ENCODE assay signal across 9 cellular contexts in genomic region chr1:201877877-201878339, GRCh38. TPM values are rescaled to one million over a fixed set of nuclear protein-coding genes. Genes with fewer than 3 reads are reported as not detected.
DNase-seq lines count a peak whose midpoint lies in the region; ATAC-seq and TF ChIP-seq lines count a peak whose summit lies in the region.
"Had no signal": no experiment of that assay in that cellular context is flagged by ENCODE, and none has a peak within 500 bp of the region (broad histone marks: within the 10 kb centered on the region; RNA-seq: fewer than 3 reads in every experiment).

No MANE protein-coding gene starts in this region.

- H3K36me3 ChIP-seq in DND-41 (ENCODE audit: insufficient read depth, low read length) (peaks cover 42% of the 10 kb centered on the region), neural progenitor cell (no peaks in the 10 kb centered on the region)

- H3K9me3 Mint-ChIP-seq in HFFc6 (no peaks in the 10 kb centered on the region), neural progenitor cell (no peaks in the 10 kb centered on the region)
- H3K9me3 Mint-ChIP-seq: T-helper 1 cell treated with Interleukin-12 subunit alpha and Interleukin-12 subunit beta and Interleukin-4 antibody, amounts not matched to agents 30 μg/mL and 1 μg/mL, for 36 hours had no signal

- H4K20me1 ChIP-seq in DND-41 (ENCODE audit: insufficient read depth, low read length) (no peaks in the 10 kb centered on the region), neural progenitor cell (ENCODE audit: low read depth) (peaks cover 4% of the 10 kb centered on the region)

- TF ChIP-seq CTCF in DND-41 (IDR thresholded peaks at IDR 0.05; ENCODE audit: borderline replicate concordance, extremely low read depth, low read length, poor library complexity, severe bottlenecking) = peak; percentile 65
- peak; percentile 84 for TF ChIP-seq CTCF in HFFc6 (IDR thresholded peaks at IDR 0.05)
- TF ChIP-seq CTCF in neural progenitor cell (IDR thresholded peaks at IDR 0.05) = peak; percentile 75

- no peak overlapping the region for H3K27ac Mint-ChIP-seq in HFFc6
- H3K27ac Mint-ChIP-seq in neural progenitor cell = no peak overlapping the region
- H3K27ac Mint-ChIP-seq in T-helper 17 cell = no peak overlapping the region
- H3K27ac Mint-ChIP-seq: T-helper 1 cell treated with Interleukin-12 subunit alpha and Interleukin-12 subunit beta and Interleukin-4 antibody, amounts not matched to agents 30 μg/mL and 1 μg/mL, for 36 hours had no signal

- peaks cover 27% of the 10 kb centered on the region for H3K4me1 Mint-ChIP-seq in HFFc6 (ENCODE audit: low read depth)
- no peaks in the 10 kb centered on the region for H3K4me1 Mint-ChIP-seq in neural progenitor cell
- H3K4me1 Mint-ChIP-seq in T-helper 17 cell = peaks cover 3% of the 10 kb centered on the region

- peak; percentile 35 for DNase-seq in DND-41
- DNase-seq in HFFc6 = peak; percentile 55
- peak; percentile 34 for DNase-seq in SKM-1 (lab: John Stamatoyannopoulos, UW; ENCODE audit: unreplicated experiment)
- peak; percentile 38 for DNase-seq in fibroblast of gingiva (ENCODE audit: low read depth)
- peak; percentile 60 for DNase-seq in neural progenitor cell (ENCODE audit: low spot score)
- DNase-seq in mucosa of gallbladder (ENCODE audit: low spot score) = no peak
- no peak for DNase-seq in T-helper 17 cell

- H3K4me1 ChIP-seq in DND-41 (ENCODE audit: insufficient read depth, low read length) (no peaks in the 10 kb centered on the region), neural progenitor cell (no peaks in the 10 kb centered on the region)

- peaks cover 38% of the 10 kb centered on the region for H3F3A ChIP-seq in neural progenitor cell (ENCODE audit: low read depth)

- no peak overlapping the region for H3K4me3 Mint-ChIP-seq in HFFc6
- H3K4me3 Mint-ChIP-seq in neural progenitor cell = no peak overlapping the region
- H3K4me3 Mint-ChIP-seq in T-helper 17 cell = no peak overlapping the region
- H3K4me3 Mint-ChIP-seq: T-helper 1 cell treated with Interleukin-12 subunit alpha and Interleukin-12 subunit beta and Interleukin-4 antibody, amounts not matched to agents 30 μg/mL and 1 μg/mL, for 36 hours had no signal

- ATAC-seq in DND-41 (ENCODE audit: insufficient read depth, low read depth) (peak; percentile 60; the same call in 2 of the 3 replicates), T-helper 17 cell (no peak), GM19035 (IDR thresholded peaks at IDR 0.05; ENCODE audit: unreplicated experiment) (no peak)

- H3K27me3 ChIP-seq in DND-41 (ENCODE audit: insufficient read depth, low read length, poor library complexity) (no peaks in the 10 kb centered on the region), neural progenitor cell (no peaks in the 10 kb centered on the region)

- H3K36me3 Mint-ChIP-seq in HFFc6 (ENCODE audit: low read depth) (peaks cover 16% of the 10 kb centered on the region), neural progenitor cell (peaks cover 31% of the 10 kb centered on the region), T-helper 17 cell (ENCODE audit: low read depth) (peaks cover 4% of the 10 kb centered on the region)

- H3K9me3 ChIP-seq in DND-41 (ENCODE audit: insufficient read depth, low read length, severe bottlenecking) = no peaks in the 10 kb centered on the region
- no peaks in the 10 kb centered on the region for H3K9me3 ChIP-seq in neural progenitor cell (ENCODE audit: low read depth)
- H3K9me3 ChIP-seq in T-helper 17 cell (ENCODE audit: control insufficient read depth, low read length, poor library complexity, severe bottlenecking) = no peaks in the 10 kb centered on the region

- H3K27me3 Mint-ChIP-seq in HFFc6 (ENCODE audit: insufficient read depth) = peaks cover 4% of the 10 kb centered on the region; the same call in 1 of the 2 replicates
- H3K27me3 Mint-ChIP-seq in neural progenitor cell (ENCODE audit: insufficient read depth, low read depth) = peaks cover 7% of the 10 kb centered on the region
- no peaks in the 10 kb centered on the region for H3K27me3 Mint-ChIP-seq in T-helper 17 cell

- H3K79me2 ChIP-seq in DND-41 (ENCODE audit: insufficient read depth, low read length) = no peaks in the 10 kb centered on the region
- no peaks in the 10 kb centered on the region for H3K79me2 ChIP-seq in neural progenitor cell (ENCODE audit: low read depth)

- H3K27ac ChIP-seq in DND-41 (ENCODE audit: low read length) (no peak overlapping the region), neural progenitor cell (no peak overlapping the region)

- H3K4me2 ChIP-seq in DND-41 (ENCODE audit: insufficient read depth, low read length) (no peak overlapping the region), neural progenitor cell (no peak overlapping the region)

- H2AFZ ChIP-seq in DND-41 (ENCODE audit: low read depth, low read length) = no peak overlapping the region
- H2AFZ ChIP-seq in neural progenitor cell (replicated peaks) = no peak overlapping the region

- H3K4me3 ChIP-seq in DND-41 (ENCODE audit: low read depth in 1 of 2, low read length in 2 of 2) (no peak overlapping the region), neural progenitor cell (no peak overlapping the region)

- H3K9ac ChIP-seq in DND-41 (ENCODE audit: low read depth, low read length) = no peak overlapping the region
- H3K9ac ChIP-seq in neural progenitor cell = no peak overlapping the region

RNA-seq across cellular contexts. Expression of gene SHISA4, which starts 10.8 kb away (rescaled TPM):
- 10 to 100 TPM; 29.8 to 49.6 (median 39.9) TPM for total RNA-seq in HFFc6 (2021; fragmentation: NEBNext Ultra II Directional; extraction: Animal tissue kit (Norgen Biotek cat#: 25700))
- total RNA-seq in neural progenitor cell (ENCODE audit: low replicate concordance) (3.0 and 9.9 TPM in 2 replicates), mucosa of gallbladder (29.4 TPM), T-helper 17 cell (under 1 TPM; 0.37 to 0.63 TPM)

RNA-seq across cellular contexts. Expression of gene IPO9, which starts 49.0 kb away (rescaled TPM):
- 10 to 100 TPM; 54.1 to 77.8 (median 63.6) TPM for total RNA-seq in HFFc6 (2021; fragmentation: NEBNext Ultra II Directional; extraction: Animal tissue kit (Norgen Biotek cat#: 25700))
- total RNA-seq in neural progenitor cell (ENCODE audit: low replicate concordance) = 63.2 and 71.2 TPM in 2 replicates
- total RNA-seq in mucosa of gallbladder = 35.0 TPM
- total RNA-seq in T-helper 17 cell = 10 to 100 TPM; 24.0 to 29.3 TPM

Comparison
In these comparisons a context has a peak if more than half of its experiments do, and no peak if none do; other contexts are left out.
1. DNase-seq: peak in DND-41 (single experiment), HFFc6 (single experiment), SKM-1 (single experiment), fibroblast of gingiva (single experiment) and neural progenitor cell (single experiment); none in mucosa of gallbladder (single experiment) and T-helper 17 cell (0 of 3).
2. Peak in every context shown above with its lines, with median percentiles within 50 percentile points of each other: CTCF ChIP-seq.